ENCODE assay signal across 1 cellular context in the genomic region with DNA sequence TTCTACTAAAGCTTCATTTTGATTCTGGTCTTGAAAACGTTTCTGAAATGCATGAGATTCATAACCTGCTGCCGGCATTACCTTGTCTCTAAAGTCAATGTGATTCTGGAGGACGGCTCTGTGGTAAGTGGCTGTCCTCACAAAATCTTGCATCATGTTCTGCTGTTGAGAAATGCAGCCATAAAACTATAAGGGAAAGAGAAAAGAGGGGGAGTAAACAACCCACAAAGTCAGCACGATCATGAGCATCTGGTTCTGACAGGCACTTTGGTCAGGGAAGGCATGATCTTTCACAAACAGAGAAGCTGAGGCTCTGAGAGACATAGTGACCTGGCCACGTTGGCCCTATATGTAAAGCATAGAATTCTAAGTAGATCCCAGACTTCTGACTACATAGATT.
TF ChIP-seq lines count a peak whose summit lies in the region.

No MANE protein-coding gene starts in this region.

TF ChIP-seq in SK-N-SH treated with all-trans-retinoic acid at 6 μM for 48 hours, 23 proteins besides CTCF, POLR2A, EP300 and RAD21 (continued from another document):
- TF ChIP-seq CSRNP3 (CRISPR knock-in tag; IDR thresholded peaks at IDR 0.05) (no peak), ARNTL (CRISPR knock-in tag; IDR thresholded peaks at IDR 0.05; ENCODE audit: borderline replicate concordance, low read depth) (no peak)
